1 cellular context compared by ENCODE assay signal in the genomic region with DNA sequence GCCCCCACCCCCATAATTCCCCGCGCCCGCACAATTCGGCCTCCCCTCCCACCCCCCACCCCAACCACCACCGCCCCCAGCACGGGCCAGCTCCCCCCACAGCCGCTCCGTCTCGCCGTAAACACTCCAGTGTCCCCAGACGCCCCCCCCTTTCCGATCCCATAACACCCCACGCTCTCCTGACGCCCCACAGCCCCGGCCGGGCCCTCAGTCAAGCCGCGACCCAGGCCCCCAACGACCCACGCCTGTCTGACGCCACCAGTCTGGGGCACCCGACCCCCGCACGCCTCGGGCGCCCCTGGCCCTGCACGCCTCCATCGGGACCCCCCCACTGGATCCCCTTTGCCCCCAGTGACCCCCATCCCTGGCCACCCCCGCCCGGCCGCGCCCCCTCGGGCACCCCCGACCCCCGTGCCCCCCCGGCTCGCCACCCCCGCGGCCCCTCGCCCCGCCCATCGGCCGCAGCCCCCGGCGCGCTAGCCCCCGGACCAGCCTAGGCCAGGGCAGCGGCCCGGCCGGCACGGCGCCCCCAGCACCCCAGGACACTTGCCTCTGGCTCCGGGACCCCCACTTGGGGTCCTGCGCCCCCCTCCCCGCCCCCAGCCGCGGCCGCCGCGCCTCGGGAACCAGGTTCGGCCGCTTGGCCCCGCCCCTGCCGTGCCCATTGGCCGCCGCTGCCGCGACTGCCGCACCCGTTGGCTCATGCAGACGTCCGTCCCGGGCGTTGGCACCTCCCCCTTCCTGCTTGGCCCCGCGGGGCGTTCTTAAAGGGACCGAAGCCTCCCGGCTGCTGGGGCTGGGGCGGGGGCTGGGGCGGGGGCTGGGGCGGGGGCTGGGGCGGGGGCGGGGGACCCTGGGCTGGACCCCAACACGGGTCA.
A peak's percentile ranks its signal among the peaks of the same experiment; 100 is the strongest.
TF ChIP-seq lines count a peak whose summit lies in the region.

A gene (minus strand): TSS at position 638 of the 878 bp plus-strand sequence. CDS start 1,603 bp downstream, outside the sequence.

TF ChIP-seq in HEK293, 187 proteins besides CTCF, POLR2A, EP300 and RAD21 (continued from another document):
- TF ChIP-seq, protein P1, sequence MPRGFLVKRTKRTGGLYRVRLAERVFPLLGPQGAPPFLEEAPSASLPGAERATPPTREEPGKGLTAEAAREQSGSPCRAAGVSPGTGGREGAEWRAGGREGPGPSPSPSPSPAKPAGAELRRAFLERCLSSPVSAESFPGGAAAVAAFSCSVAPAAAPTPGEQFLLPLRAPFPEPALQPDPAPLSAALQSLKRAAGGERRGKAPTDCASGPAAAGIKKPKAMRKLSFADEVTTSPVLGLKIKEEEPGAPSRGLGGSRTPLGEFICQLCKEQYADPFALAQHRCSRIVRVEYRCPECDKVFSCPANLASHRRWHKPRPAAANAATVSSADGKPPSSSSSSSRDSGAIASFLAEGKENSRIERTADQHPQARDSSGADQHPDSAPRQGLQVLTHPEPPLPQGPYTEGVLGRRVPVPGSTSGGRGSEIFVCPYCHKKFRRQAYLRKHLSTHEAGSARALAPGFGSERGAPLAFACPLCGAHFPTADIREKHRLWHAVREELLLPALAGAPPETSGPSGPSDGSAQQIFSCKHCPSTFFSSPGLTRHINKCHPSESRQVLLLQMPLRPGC (tag by site-specific recombination; IDR thresholded peaks at IDR 0.05), result no peak
- TF ChIP-seq KLF1 (tag by site-specific recombination; IDR thresholded peaks at IDR 0.05), result peak; percentile 9; the same call in 1 of the 2 replicates
- TF ChIP-seq, protein P2, sequence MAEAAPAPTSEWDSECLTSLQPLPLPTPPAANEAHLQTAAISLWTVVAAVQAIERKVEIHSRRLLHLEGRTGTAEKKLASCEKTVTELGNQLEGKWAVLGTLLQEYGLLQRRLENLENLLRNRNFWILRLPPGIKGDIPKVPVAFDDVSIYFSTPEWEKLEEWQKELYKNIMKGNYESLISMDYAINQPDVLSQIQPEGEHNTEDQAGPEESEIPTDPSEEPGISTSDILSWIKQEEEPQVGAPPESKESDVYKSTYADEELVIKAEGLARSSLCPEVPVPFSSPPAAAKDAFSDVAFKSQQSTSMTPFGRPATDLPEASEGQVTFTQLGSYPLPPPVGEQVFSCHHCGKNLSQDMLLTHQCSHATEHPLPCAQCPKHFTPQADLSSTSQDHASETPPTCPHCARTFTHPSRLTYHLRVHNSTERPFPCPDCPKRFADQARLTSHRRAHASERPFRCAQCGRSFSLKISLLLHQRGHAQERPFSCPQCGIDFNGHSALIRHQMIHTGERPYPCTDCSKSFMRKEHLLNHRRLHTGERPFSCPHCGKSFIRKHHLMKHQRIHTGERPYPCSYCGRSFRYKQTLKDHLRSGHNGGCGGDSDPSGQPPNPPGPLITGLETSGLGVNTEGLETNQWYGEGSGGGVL (tag by site-specific recombination; IDR thresholded peaks at IDR 0.05), result peak; percentile 79
- TF ChIP-seq ZIC2 (tag by site-specific recombination; IDR thresholded peaks at IDR 0.05), result no peak
- no peak for TF ChIP-seq HOXC10 (CRISPR knock-in tag; IDR thresholded peaks at IDR 0.05)
- TF ChIP-seq, protein P3, sequence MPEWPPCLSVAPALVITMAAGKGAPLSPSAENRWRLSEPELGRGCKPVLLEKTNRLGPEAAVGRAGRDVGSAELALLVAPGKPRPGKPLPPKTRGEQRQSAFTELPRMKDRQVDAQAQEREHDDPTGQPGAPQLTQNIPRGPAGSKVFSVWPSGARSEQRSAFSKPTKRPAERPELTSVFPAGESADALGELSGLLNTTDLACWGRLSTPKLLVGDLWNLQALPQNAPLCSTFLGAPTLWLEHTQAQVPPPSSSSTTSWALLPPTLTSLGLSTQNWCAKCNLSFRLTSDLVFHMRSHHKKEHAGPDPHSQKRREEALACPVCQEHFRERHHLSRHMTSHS (tag by site-specific recombination; IDR thresholded peaks at IDR 0.05), result no peak
- TF ChIP-seq, protein P4, sequence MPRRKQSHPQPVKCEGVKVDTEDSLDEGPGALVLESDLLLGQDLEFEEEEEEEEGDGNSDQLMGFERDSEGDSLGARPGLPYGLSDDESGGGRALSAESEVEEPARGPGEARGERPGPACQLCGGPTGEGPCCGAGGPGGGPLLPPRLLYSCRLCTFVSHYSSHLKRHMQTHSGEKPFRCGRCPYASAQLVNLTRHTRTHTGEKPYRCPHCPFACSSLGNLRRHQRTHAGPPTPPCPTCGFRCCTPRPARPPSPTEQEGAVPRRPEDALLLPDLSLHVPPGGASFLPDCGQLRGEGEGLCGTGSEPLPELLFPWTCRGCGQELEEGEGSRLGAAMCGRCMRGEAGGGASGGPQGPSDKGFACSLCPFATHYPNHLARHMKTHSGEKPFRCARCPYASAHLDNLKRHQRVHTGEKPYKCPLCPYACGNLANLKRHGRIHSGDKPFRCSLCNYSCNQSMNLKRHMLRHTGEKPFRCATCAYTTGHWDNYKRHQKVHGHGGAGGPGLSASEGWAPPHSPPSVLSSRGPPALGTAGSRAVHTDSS (tag by site-specific recombination; IDR thresholded peaks at IDR 0.05), result no peak
- TF ChIP-seq TCF7L2 (IDR thresholded peaks at IDR 0.05; ENCODE audit: borderline replicate concordance, low read depth, low read length), result no peak
- no peak for TF ChIP-seq ZNF19 (tag by site-specific recombination; IDR thresholded peaks at IDR 0.05; ENCODE audit: low read depth)
- TF ChIP-seq ZNF785 (tag by site-specific recombination; IDR thresholded peaks at IDR 0.05), result no peak
- peak; percentile 84 for TF ChIP-seq ZFHX2 (tag by site-specific recombination; conservative IDR thresholded peaks at IDR 0.05)
- no peak for TF ChIP-seq MYNN (tag by site-specific recombination; IDR thresholded peaks at IDR 0.05; ENCODE audit: borderline replicate concordance)
- TF ChIP-seq ZNF266 (tag by site-specific recombination; IDR thresholded peaks at IDR 0.05; ENCODE audit: low read depth), result no peak
- TF ChIP-seq, protein P5, sequence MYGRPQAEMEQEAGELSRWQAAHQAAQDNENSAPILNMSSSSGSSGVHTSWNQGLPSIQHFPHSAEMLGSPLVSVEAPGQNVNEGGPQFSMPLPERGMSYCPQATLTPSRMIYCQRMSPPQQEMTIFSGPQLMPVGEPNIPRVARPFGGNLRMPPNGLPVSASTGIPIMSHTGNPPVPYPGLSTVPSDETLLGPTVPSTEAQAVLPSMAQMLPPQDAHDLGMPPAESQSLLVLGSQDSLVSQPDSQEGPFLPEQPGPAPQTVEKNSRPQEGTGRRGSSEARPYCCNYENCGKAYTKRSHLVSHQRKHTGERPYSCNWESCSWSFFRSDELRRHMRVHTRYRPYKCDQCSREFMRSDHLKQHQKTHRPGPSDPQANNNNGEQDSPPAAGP (tag by site-specific recombination; IDR thresholded peaks at IDR 0.05), result no peak
